In genomic region chr1:241899211-241899610, GRCh38 we compare ENCODE assay signal across 1 cellular context.
A peak's percentile ranks its signal among the peaks of the same experiment; 100 is the strongest.
TF ChIP-seq lines count a peak whose summit lies in the region.

No MANE protein-coding gene starts in this region.

TF ChIP-seq in GM12878, 131 proteins besides CTCF, POLR2A, EP300 and RAD21:
- TF ChIP-seq MLLT1 (IDR thresholded peaks at IDR 0.05) (no peak), SPI1 (IDR thresholded peaks at IDR 0.05; ENCODE audit: borderline replicate concordance, insufficient read depth, low read depth, low read length) (peak; percentile 70)
TF ChIP-seq in GM12878: peak in this region for 1.
